ENCODE assay signal across 19 cellular contexts in genomic region chr3:154242766-154243165, GRCh38.
A peak's percentile ranks its signal among the peaks of the same experiment; 100 is the strongest.
DNase-seq lines count a peak whose midpoint lies in the region; ATAC-seq and TF ChIP-seq lines count a peak whose summit lies in the region.
"Had no signal": no experiment of that assay in that cellular context is flagged by ENCODE, and none has a peak within 500 bp of the region (broad histone marks: within the 10 kb centered on the region; RNA-seq: fewer than 3 reads in every experiment).

No MANE protein-coding gene starts in this region.

- H3K14ac ChIP-seq in H9 (ENCODE audit: insufficient read depth, low read length), result no peak overlapping the region

- no peak overlapping the region for H3K9ac ChIP-seq in H9 (ENCODE audit: extremely low read depth, insufficient read length, low read length)

- no peak overlapping the region for H2BK5ac ChIP-seq in H9 (ENCODE audit: insufficient read length, low read length)

- no CpG with 5 or more reads among the region's 4 CpGs for WGBS in H9 (ENCODE audit: extremely low coverage, insufficient read length, low lambda C conversion rate)

- H2AK5ac ChIP-seq in H9 (ENCODE audit: insufficient read length, low read length), result no peak overlapping the region

- peak in 1 of 2 donors; percentile 23 for ATAC-seq in lower lobe of right lung
- ATAC-seq in thoracic aorta (ENCODE audit: insufficient number of reproducible peaks, low FRiP score, low read depth), result no peak
- ATAC-seq: activated CD8-positive, alpha-beta T cell treated with anti-CD3 and anti-CD28 coated beads for 36 hours; esophagus mucosa; left lobe of liver; natural killer cell treated with Interleukin-12 subunit alpha and Interleukin-12 subunit beta and Interleukin-15 and Interleukin-18, amount 100 ng/mL, for 72 hours had no signal

- no peak overlapping the region for H2BK12ac ChIP-seq in H9 (ENCODE audit: insufficient read length, low read depth, low read length)

- H3K9me3 ChIP-seq in H9 (ENCODE audit: control insufficient read depth, low read depth, low read length) (no peaks in the 10 kb centered on the region), lower lobe of right lung (no peaks in the 10 kb centered on the region), thoracic aorta (no peaks in the 10 kb centered on the region)
- H3K9me3 ChIP-seq: Peyer's patch, right lobe of liver, uterus had no signal

- no peaks in the 10 kb centered on the region for H3K27me3 ChIP-seq in H9 (ENCODE audit: insufficient read depth, low read length)
- no peaks in the 10 kb centered on the region for H3K27me3 ChIP-seq in lower lobe of right lung (ENCODE audit: low read depth)
- H3K27me3 ChIP-seq in thoracic aorta (replicated peaks; ENCODE audit: insufficient read depth), result no peaks in the 10 kb centered on the region
- H3K27me3 ChIP-seq: hepatocyte, Peyer's patch, right lobe of liver, uterus had no signal

- H3K4me3 Mint-ChIP-seq in H9, result no peak overlapping the region
- no peak overlapping the region for H3K4me3 Mint-ChIP-seq in chondrocyte (ENCODE audit: unreplicated experiment)
- H3K4me3 Mint-ChIP-seq: activated CD8-positive, alpha-beta T cell treated with anti-CD3 and anti-CD28 coated beads for 36 hours; IgD-negative memory B cell; natural killer cell treated with Interleukin-12 subunit alpha and Interleukin-12 subunit beta and Interleukin-15 and Interleukin-18, amount 100 ng/mL, for 72 hours had no signal

- H3K18ac ChIP-seq in H9 (ENCODE audit: insufficient read length, low read depth, low read length), result no peak overlapping the region

- no peaks in the 10 kb centered on the region for H3K79me2 ChIP-seq in H9 (ENCODE audit: insufficient read depth, low read length)
- H3K79me2 ChIP-seq: hepatocyte had no signal

- TF ChIP-seq CTCF in H9 (conservative IDR thresholded peaks at IDR 0.05) (no peak), chondrocyte (IDR thresholded peaks at IDR 0.05) (no peak), lower lobe of right lung (IDR thresholded peaks at IDR 0.05) (no peak), thoracic aorta (IDR thresholded peaks at IDR 0.05) (no peak)

- no peak overlapping the region for H3K4me2 ChIP-seq in H9 (ENCODE audit: insufficient read depth, insufficient read length, low read length)
- H3K4me2 ChIP-seq: hepatocyte had no signal

- peak; percentile 57 for DNase-seq in H9
- DNase-seq in chondrocyte (ENCODE audit: low spot score), result no peak
- no peak for DNase-seq in lower lobe of right lung
- DNase-seq in thoracic aorta (ENCODE audit: low spot score), result no peak
- DNase-seq in Kasumi-1 (lab: John Stamatoyannopoulos, UW), result no peak
- DNase-seq in activated naive CD4-positive, alpha-beta T cell treated with Interleukin-2 at 50 U/mL for 16 hours, result no peak
- DNase-seq in HT-29 (ENCODE audit: low spot score), result no peak
- DNase-seq in activated CD8-positive, alpha-beta memory T cell treated with anti-CD3 and anti-CD28 coated beads, Interleukin-2, amount 50 U/mL, for 4 hours, result no peak
- DNase-seq: activated CD8-positive, alpha-beta T cell treated with anti-CD3 and anti-CD28 coated beads for 36 hours; NCI-H1105; NCI-H774; Peyer's patch; right lobe of liver; uterus had no signal

- no peak overlapping the region for H4K5ac ChIP-seq in H9 (ENCODE audit: insufficient read length, low read depth, low read length)

- H2BK20ac ChIP-seq in H9 (ENCODE audit: low read depth, low read length, poor library complexity, severe bottlenecking), result no peak overlapping the region

- H3K4me3 ChIP-seq in lower lobe of right lung (no peak overlapping the region), thoracic aorta (no peak overlapping the region)
- H3K4me3 ChIP-seq: hepatocyte, Peyer's patch, right lobe of liver, uterus had no signal

- no peaks in the 10 kb centered on the region for H4K20me1 ChIP-seq in H9 (ENCODE audit: control insufficient read depth, insufficient read depth, insufficient read length)

- H3K56ac ChIP-seq in H9 (ENCODE audit: insufficient read length, low read depth, low read length), result no peak overlapping the region

- H3K27ac ChIP-seq in H9 (ENCODE audit: insufficient read length, low read depth, low read length) (no peak overlapping the region), lower lobe of right lung (peak overlapping the region; percentile 3), thoracic aorta (peak overlapping the region; percentile 88)
- H3K27ac ChIP-seq: hepatocyte, right lobe of liver had no signal

- H3K23me2 ChIP-seq in H9 (ENCODE audit: insufficient read length, low read depth, low read length, poor library complexity, severe bottlenecking), result no peaks in the 10 kb centered on the region

- no peaks in the 10 kb centered on the region; the same call in 1 of the 2 replicates for H3K27me3 Mint-ChIP-seq in H9 (ENCODE audit: low read depth)
- no peaks in the 10 kb centered on the region for H3K27me3 Mint-ChIP-seq in chondrocyte (ENCODE audit: low read depth)
- H3K27me3 Mint-ChIP-seq: IgD-negative memory B cell had no signal

- H3K4me1 ChIP-seq in H9 (ENCODE audit: insufficient read depth, low read length), result peaks cover 5% of the 10 kb centered on the region; the same call in 1 of the 2 replicates
- no peaks in the 10 kb centered on the region for H3K4me1 ChIP-seq in lower lobe of right lung
- H3K4me1 ChIP-seq in thoracic aorta (ENCODE audit: control insufficient read depth in 1 of 2, low read depth in 2 of 2), result peaks cover 16 to 40% of the 10 kb centered on the region in 2 donors
- H3K4me1 ChIP-seq: Peyer's patch, right lobe of liver, uterus had no signal

- no peak overlapping the region for H3K4ac ChIP-seq in H9 (ENCODE audit: low read depth, low read length)

- no peak overlapping the region for H4K8ac ChIP-seq in H9 (replicated peaks; ENCODE audit: insufficient read length, low read depth, low read length)

- peaks cover 28 to 30% of the 10 kb centered on the region in 2 experiments for H3K4me1 Mint-ChIP-seq in H9
- peaks cover 18% of the 10 kb centered on the region for H3K4me1 Mint-ChIP-seq in chondrocyte (ENCODE audit: low read depth)
- H3K4me1 Mint-ChIP-seq: IgD-negative memory B cell had no signal

- H3K36me3 Mint-ChIP-seq in H9 (ENCODE audit: insufficient read depth in 1 of 3, low read depth in 3 of 3), result peaks cover 6 to 25% (median 19%) of the 10 kb centered on the region in 3 experiments; a peak in 6 of 7 replicates
- H3K36me3 Mint-ChIP-seq in chondrocyte (ENCODE audit: low read depth), result peaks cover 3% of the 10 kb centered on the region

- no peak overlapping the region for H3T11ph ChIP-seq in H9 (ENCODE audit: low read length)

- no peak overlapping the region for H2BK120ac ChIP-seq in H9 (ENCODE audit: low read depth, low read length, poor library complexity, severe bottlenecking)

- H3K9me3 Mint-ChIP-seq in H9 (no peaks in the 10 kb centered on the region), chondrocyte (ENCODE audit: low read depth) (no peaks in the 10 kb centered on the region)
- H3K9me3 Mint-ChIP-seq: activated CD8-positive, alpha-beta T cell treated with anti-CD3 and anti-CD28 coated beads for 36 hours; IgD-negative memory B cell; natural killer cell treated with Interleukin-12 subunit alpha and Interleukin-12 subunit beta and Interleukin-15 and Interleukin-18, amount 100 ng/mL, for 72 hours had no signal

- no peak overlapping the region for H3K23ac ChIP-seq in H9 (ENCODE audit: insufficient read length, low read depth, low read length)

- intact Hi-C loops in lower lobe of right lung (cut with DNase I), result no loop called here

- no peak overlapping the region for H2BK15ac ChIP-seq in H9 (ENCODE audit: low read depth, low read length)

- no peaks in the 10 kb centered on the region for H3K79me1 ChIP-seq in H9 (ENCODE audit: insufficient read depth, low read depth, low read length, poor library complexity, severe bottlenecking)

- peak overlapping the region; percentile 14 to 32 (median 23); a peak in 4 of 7 replicates for H3K27ac Mint-ChIP-seq in H9
- peak overlapping the region; percentile 84 for H3K27ac Mint-ChIP-seq in chondrocyte (ENCODE audit: unreplicated experiment)
- H3K27ac Mint-ChIP-seq: activated CD8-positive, alpha-beta T cell treated with anti-CD3 and anti-CD28 coated beads for 36 hours; natural killer cell treated with Interleukin-12 subunit alpha and Interleukin-12 subunit beta and Interleukin-15 and Interleukin-18, amount 100 ng/mL, for 72 hours had no signal

- H3K36me3 ChIP-seq in lower lobe of right lung, result peaks cover 10% of the 10 kb centered on the region
- peaks cover 3% of the 10 kb centered on the region for H3K36me3 ChIP-seq in thoracic aorta
- H3K36me3 ChIP-seq: uterus had no signal

- no peak overlapping the region for H4K91ac ChIP-seq in H9 (ENCODE audit: insufficient read length, low read depth, low read length)

- no peak overlapping the region for H2AFZ ChIP-seq in H9 (ENCODE audit: low read length)
- H2AFZ ChIP-seq: hepatocyte had no signal
